ENCODE assay signal across 8 cellular contexts in the genomic region with DNA sequence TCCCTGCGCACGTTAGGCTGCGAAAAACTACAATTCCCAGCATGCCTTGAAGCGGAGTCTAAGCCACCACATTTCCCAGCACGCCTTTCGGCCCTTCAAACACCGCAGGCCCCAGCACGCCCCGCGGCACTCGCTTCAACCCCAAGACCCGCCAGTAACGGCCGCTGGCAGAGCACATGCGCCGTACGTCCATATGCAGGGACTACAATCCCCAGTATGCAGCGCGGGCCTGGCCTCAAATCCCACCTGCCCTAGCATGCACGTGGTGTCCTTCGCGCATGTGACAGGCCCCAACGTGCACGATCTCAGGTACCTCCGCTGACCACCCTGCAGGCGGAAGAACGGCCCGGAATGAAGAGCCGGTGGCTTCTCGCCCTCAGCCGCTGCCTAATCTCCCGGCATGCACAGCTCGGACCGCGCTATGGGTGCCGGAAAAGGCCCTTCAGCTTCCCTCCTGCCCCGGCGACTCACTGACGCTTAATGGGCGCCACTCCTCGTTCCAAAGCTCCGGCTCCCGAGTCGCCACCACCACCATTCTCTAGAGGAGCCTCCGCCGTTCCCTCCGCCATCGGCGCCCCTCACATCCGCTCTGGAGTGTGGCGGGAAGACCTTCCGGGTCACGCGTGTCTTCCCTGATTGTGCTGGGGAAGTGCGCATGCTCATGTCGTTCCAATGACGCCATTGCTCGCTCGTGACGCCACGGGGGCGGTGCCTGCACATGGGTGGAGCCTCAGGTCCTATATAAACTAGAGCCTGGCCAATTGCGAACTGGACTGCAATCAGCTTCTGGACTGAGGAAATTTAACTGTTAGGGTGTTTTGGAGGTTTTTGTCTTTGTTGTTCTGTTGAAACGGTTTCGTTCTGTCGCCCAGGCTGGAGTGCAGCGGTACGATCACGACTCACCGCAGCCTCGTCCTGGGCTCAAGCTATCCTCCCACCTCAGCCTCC. TPM values are rescaled to one million over a fixed set of nuclear protein-coding genes. Genes with fewer than 3 reads are reported as not detected.
DNase-seq lines count a peak whose midpoint lies in the region; ATAC-seq and TF ChIP-seq lines count a peak whose summit lies in the region.

A gene with protein sequence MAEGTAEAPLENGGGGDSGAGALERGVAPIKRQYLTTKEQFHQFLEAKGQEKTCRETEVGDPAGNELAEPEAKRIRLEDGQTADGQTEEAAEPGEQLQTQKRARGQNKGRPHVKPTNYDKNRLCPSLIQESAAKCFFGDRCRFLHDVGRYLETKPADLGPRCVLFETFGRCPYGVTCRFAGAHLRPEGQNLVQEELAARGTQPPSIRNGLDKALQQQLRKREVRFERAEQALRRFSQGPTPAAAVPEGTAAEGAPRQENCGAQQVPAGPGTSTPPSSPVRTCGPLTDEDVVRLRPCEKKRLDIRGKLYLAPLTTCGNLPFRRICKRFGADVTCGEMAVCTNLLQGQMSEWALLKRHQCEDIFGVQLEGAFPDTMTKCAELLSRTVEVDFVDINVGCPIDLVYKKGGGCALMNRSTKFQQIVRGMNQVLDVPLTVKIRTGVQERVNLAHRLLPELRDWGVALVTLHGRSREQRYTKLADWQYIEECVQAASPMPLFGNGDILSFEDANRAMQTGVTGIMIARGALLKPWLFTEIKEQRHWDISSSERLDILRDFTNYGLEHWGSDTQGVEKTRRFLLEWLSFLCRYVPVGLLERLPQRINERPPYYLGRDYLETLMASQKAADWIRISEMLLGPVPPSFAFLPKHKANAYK (minus strand): TSS at position 591 of the 948 bp plus-strand sequence. CDS start 22 bp downstream, at position 569.

- CTCF ChIA-PET in RWPE1 (lab: Yijun Ruan, JAX) = interaction anchor here (0.5 to 2.8 kb wide), 4 partner anchors 13 to 104 kb away, joined by 3 to 13 read pairs (median 4); a partner anchor contains a TSS
- CTCF ChIA-PET in naive thymus-derived CD4-positive, alpha-beta T cell (lab: Charles Lee) = interaction anchor here (0.5 to 1.4 kb wide), 2 partner anchors 70 to 1595 kb away, joined by 3 read pairs; no protein-coding TSS in a partner anchor

- peaks cover 31% of the 10 kb centered on the region for H3K36me3 ChIP-seq in fibroblast of lung (ENCODE audit: control insufficient read depth, insufficient read depth, low read length)
- peaks cover 4 to 45% (median 33%) of the 10 kb centered on the region in 3 experiments for H3K36me3 ChIP-seq in naive thymus-derived CD4-positive, alpha-beta T cell (ENCODE audit: control insufficient read depth in 2 of 3, insufficient read depth in 3 of 3, low read length in 3 of 3)

- H3K4me3 Mint-ChIP-seq in activated T-helper 17 cell treated with anti-CD3 and anti-CD28 coated beads, Interleukin-2, amount 50 U/mL, for 72 hours = peak within 1 kb of the TSS; percentile 98
- peak within 1 kb of the TSS; percentile 94 to 100 (median 100) for H3K4me3 Mint-ChIP-seq in naive thymus-derived CD4-positive, alpha-beta T cell
- peak within 1 kb of the TSS; percentile 93 to 98 for H3K4me3 Mint-ChIP-seq in stimulated activated naive B cell treated with anti-CD40 and anti-IgM and Interleukin-4, amounts not matched to agents 10 μg/mL and 1 μg/mL and 100 μg/mL, for 72 hours

- H3K27ac ChIP-seq in RWPE1 (peak within 1 kb of the TSS; percentile 97), fibroblast of lung (ENCODE audit: insufficient read depth, low read length) (peak within 1 kb of the TSS; percentile 97)
- H3K27ac ChIP-seq in naive thymus-derived CD4-positive, alpha-beta T cell (ENCODE audit: low read depth, low read length) = peak within 1 kb of the TSS; percentile 91

- DNase-seq in Daoy (ENCODE audit: low read depth) = peak; percentile 99
- peak; percentile 79 for DNase-seq in GOT3 (lab: John Stamatoyannopoulos, UW)
- DNase-seq in LNCaP clone FGC (ENCODE audit: low read depth) = peak; percentile 99
- DNase-seq in RWPE1 (ENCODE audit: low spot score) = peak; percentile 97
- peak; percentile 98 to 99 for DNase-seq in fibroblast of lung (ENCODE audit: low read depth in 2 of 2)
- peak; percentile 90 to 97 (median 94) for DNase-seq in naive thymus-derived CD4-positive, alpha-beta T cell
- DNase-seq in stimulated activated naive B cell treated with anti-CD40 and anti-IgM and Interleukin-4, amounts not matched to agents 10 μg/mL and 1 μg/mL and 100 μg/mL, for 72 hours = peak; percentile 95

- TF ChIP-seq CTCF in LNCaP clone FGC (IDR thresholded peaks at IDR 0.05; ENCODE audit: control insufficient read depth, extremely low read depth, insufficient read depth) (no peak), RWPE1 (conservative IDR thresholded peaks at IDR 0.05; ENCODE audit: low read depth) (no peak), fibroblast of lung (conservative IDR thresholded peaks at IDR 0.05 in 1 of 2, IDR thresholded peaks at IDR 0.05 in 1 of 2; ENCODE audit: low read depth in 1 of 2, low read length in 2 of 2) (no peak)

- peaks cover 4% of the 10 kb centered on the region for H3K4me1 ChIP-seq in fibroblast of lung (ENCODE audit: control insufficient read depth, extremely low read depth, insufficient read depth, low read length)
- H3K4me1 ChIP-seq in naive thymus-derived CD4-positive, alpha-beta T cell (ENCODE audit: control insufficient read depth in 2 of 2, insufficient read depth in 2 of 2, low read length in 2 of 2) = peaks cover 8 to 12% of the 10 kb centered on the region in 2 donors

- POLR2A ChIA-PET in RWPE1 (lab: Yijun Ruan, JAX; ENCODE audit: low non-redundant PET) = interaction anchor here (0.9 kb wide), 1 partner anchor 21 kb away, joined by 10 read pairs; no protein-coding TSS in a partner anchor
- POLR2A ChIA-PET in naive thymus-derived CD4-positive, alpha-beta T cell (lab: Charles Lee) = interaction anchor here (0.7 to 2.9 kb wide), 11 partner anchors 10 to 209 kb away, joined by 3 to 26 read pairs (median 4); a partner anchor contains a TSS

- no peaks in the 10 kb centered on the region for H3K9me3 Mint-ChIP-seq in activated T-helper 17 cell treated with anti-CD3 and anti-CD28 coated beads, Interleukin-2, amount 50 U/mL, for 72 hours
- peaks cover 0 to 9% (median 0%) of the 10 kb centered on the region in 11 donors for H3K9me3 Mint-ChIP-seq in naive thymus-derived CD4-positive, alpha-beta T cell
- peaks cover 0 to 5% of the 10 kb centered on the region in 2 donors for H3K9me3 Mint-ChIP-seq in stimulated activated naive B cell treated with anti-CD40 and anti-IgM and Interleukin-4, amounts not matched to agents 10 μg/mL and 1 μg/mL and 100 μg/mL, for 72 hours

- H2AFZ ChIP-seq in fibroblast of lung (ENCODE audit: low read length) = peak within 1 kb of the TSS; percentile 76

- H3K27me3 ChIP-seq in fibroblast of lung (ENCODE audit: control insufficient read depth, insufficient read depth, low read length) = no peaks in the 10 kb centered on the region
- no peaks in the 10 kb centered on the region for H3K27me3 ChIP-seq in naive thymus-derived CD4-positive, alpha-beta T cell (ENCODE audit: control insufficient read depth in 2 of 2, insufficient read depth in 2 of 2, low read length in 2 of 2)

- intact Hi-C loops in naive thymus-derived CD4-positive, alpha-beta T cell (cut with micrococcal nuclease) = loop anchor here (1.0 to 5.0 kb wide), 14 partner anchors 13 to 1000 kb away; a partner anchor contains a TSS

- peaks cover 6% of the 10 kb centered on the region for H3K79me2 ChIP-seq in fibroblast of lung (ENCODE audit: control insufficient read depth, insufficient read depth, low read length)

- H3K4me1 Mint-ChIP-seq in activated T-helper 17 cell treated with anti-CD3 and anti-CD28 coated beads, Interleukin-2, amount 50 U/mL, for 72 hours = peaks cover 11% of the 10 kb centered on the region
- peaks cover 6 to 22% (median 15%) of the 10 kb centered on the region in 7 donors for H3K4me1 Mint-ChIP-seq in naive thymus-derived CD4-positive, alpha-beta T cell
- peaks cover 18 to 24% of the 10 kb centered on the region in 2 donors for H3K4me1 Mint-ChIP-seq in stimulated activated naive B cell treated with anti-CD40 and anti-IgM and Interleukin-4, amounts not matched to agents 10 μg/mL and 1 μg/mL and 100 μg/mL, for 72 hours

- peak within 1 kb of the TSS; percentile 91 for H3K9ac ChIP-seq in fibroblast of lung (ENCODE audit: insufficient read depth, low read length)

- H3K27me3 Mint-ChIP-seq in activated T-helper 17 cell treated with anti-CD3 and anti-CD28 coated beads, Interleukin-2, amount 50 U/mL, for 72 hours = no peaks in the 10 kb centered on the region
- no peaks in the 10 kb centered on the region for H3K27me3 Mint-ChIP-seq in naive thymus-derived CD4-positive, alpha-beta T cell
- peaks cover 0 to 6% of the 10 kb centered on the region in 2 donors for H3K27me3 Mint-ChIP-seq in stimulated activated naive B cell treated with anti-CD40 and anti-IgM and Interleukin-4, amounts not matched to agents 10 μg/mL and 1 μg/mL and 100 μg/mL, for 72 hours

- peak within 1 kb of the TSS; percentile 100 for H3K27ac Mint-ChIP-seq in activated T-helper 17 cell treated with anti-CD3 and anti-CD28 coated beads, Interleukin-2, amount 50 U/mL, for 72 hours
- peak within 1 kb of the TSS; percentile 99 to 100 (median 100) for H3K27ac Mint-ChIP-seq in naive thymus-derived CD4-positive, alpha-beta T cell
- peak within 1 kb of the TSS; percentile 100 for H3K27ac Mint-ChIP-seq in stimulated activated naive B cell treated with anti-CD40 and anti-IgM and Interleukin-4, amounts not matched to agents 10 μg/mL and 1 μg/mL and 100 μg/mL, for 72 hours

- no peaks in the 10 kb centered on the region for H4K20me1 ChIP-seq in fibroblast of lung (ENCODE audit: control insufficient read depth, extremely low read depth, insufficient read depth, low read length)

- peak within 1 kb of the TSS; percentile 98 for H3K4me2 ChIP-seq in fibroblast of lung (ENCODE audit: extremely low read depth, insufficient read depth, low read length)

- H3K9me3 ChIP-seq in fibroblast of lung (ENCODE audit: control insufficient read depth, insufficient read depth, low read depth, low read length) = no peaks in the 10 kb centered on the region
- no peaks in the 10 kb centered on the region for H3K9me3 ChIP-seq in naive thymus-derived CD4-positive, alpha-beta T cell (ENCODE audit: control insufficient read depth in 2 of 3, low read length in 3 of 3)

- ATAC-seq in activated T-helper 17 cell treated with anti-CD3 and anti-CD28 coated beads, Interleukin-2, amount 50 U/mL, for 72 hours (replicated peaks) = peak; percentile 94
- ATAC-seq in naive thymus-derived CD4-positive, alpha-beta T cell = peak; percentile 97
- peak; percentile 96 to 97 for ATAC-seq in stimulated activated naive B cell treated with anti-CD40 and anti-IgM and Interleukin-4, amounts not matched to agents 10 μg/mL and 1 μg/mL and 100 μg/mL, for 72 hours (replicated peaks)

- H3K36me3 Mint-ChIP-seq in activated T-helper 17 cell treated with anti-CD3 and anti-CD28 coated beads, Interleukin-2, amount 50 U/mL, for 72 hours (ENCODE audit: low read depth) = peaks cover 48% of the 10 kb centered on the region
- H3K36me3 Mint-ChIP-seq in naive thymus-derived CD4-positive, alpha-beta T cell = peaks cover 5 to 22% (median 13%) of the 10 kb centered on the region in 5 donors
- H3K36me3 Mint-ChIP-seq in stimulated activated naive B cell treated with anti-CD40 and anti-IgM and Interleukin-4, amounts not matched to agents 10 μg/mL and 1 μg/mL and 100 μg/mL, for 72 hours = peaks cover 32 to 38% of the 10 kb centered on the region in 2 donors

- peak within 1 kb of the TSS; percentile 93 for H3K4me3 ChIP-seq in LNCaP clone FGC (ENCODE audit: low read depth, low read length)
- peak within 1 kb of the TSS; percentile 68 to 86 (median 72) for H3K4me3 ChIP-seq in fibroblast of lung (replicated peaks in 1 of 4; ENCODE audit: control extremely low read depth in 1 of 4, insufficient read depth in 1 of 4, low read depth in 3 of 4, low read length in 4 of 4)
- H3K4me3 ChIP-seq in naive thymus-derived CD4-positive, alpha-beta T cell (ENCODE audit: low read length) = peak within 1 kb of the TSS; percentile 95

RNA-seq across cellular contexts. Expression of the gene that starts here (rescaled TPM):
- total RNA-seq in Daoy (2014; rRNA removed; shearing (Covaris generic)) = 84.5 and 95.7 TPM in 2 replicates
- 10 to 100 TPM; 46.8 to 73.6 TPM for total RNA-seq in activated T-helper 17 cell treated with anti-CD3 and anti-CD28 coated beads, Interleukin-2, amount 50 U/mL, for 72 hours
- total RNA-seq in fibroblast of lung = 18.7 and 20.5 TPM in 2 replicates
- 8.8 and 14.4 TPM in 2 replicates for polyA plus RNA-seq in fibroblast of lung
- polyA plus RNA-seq in fibroblast of lung (2012) = 12.8 and 22.9 TPM in 2 replicates
- polyA minus RNA-seq in fibroblast of lung (ENCODE audit: low replicate concordance) = 5.5 and 11.0 TPM in 2 replicates
- total RNA-seq in naive thymus-derived CD4-positive, alpha-beta T cell = 100 to 1,000 TPM in 2 of 5 experiments, 10 to 100 TPM in 3; 53.2 to 179 (median 82.7) TPM
- 10 to 100 TPM; 33.1 to 56.5 TPM for polyA plus RNA-seq in naive thymus-derived CD4-positive, alpha-beta T cell

Comparison
In these comparisons a context has a peak if more than half of its experiments do, and no peak if none do; other contexts are left out.
1. Peak in every context shown above with its lines: DNase-seq, ATAC-seq, H3K4me3 ChIP-seq and H3K27ac ChIP-seq.